ENCODE assay signal across 8 cellular contexts in the genomic region with DNA sequence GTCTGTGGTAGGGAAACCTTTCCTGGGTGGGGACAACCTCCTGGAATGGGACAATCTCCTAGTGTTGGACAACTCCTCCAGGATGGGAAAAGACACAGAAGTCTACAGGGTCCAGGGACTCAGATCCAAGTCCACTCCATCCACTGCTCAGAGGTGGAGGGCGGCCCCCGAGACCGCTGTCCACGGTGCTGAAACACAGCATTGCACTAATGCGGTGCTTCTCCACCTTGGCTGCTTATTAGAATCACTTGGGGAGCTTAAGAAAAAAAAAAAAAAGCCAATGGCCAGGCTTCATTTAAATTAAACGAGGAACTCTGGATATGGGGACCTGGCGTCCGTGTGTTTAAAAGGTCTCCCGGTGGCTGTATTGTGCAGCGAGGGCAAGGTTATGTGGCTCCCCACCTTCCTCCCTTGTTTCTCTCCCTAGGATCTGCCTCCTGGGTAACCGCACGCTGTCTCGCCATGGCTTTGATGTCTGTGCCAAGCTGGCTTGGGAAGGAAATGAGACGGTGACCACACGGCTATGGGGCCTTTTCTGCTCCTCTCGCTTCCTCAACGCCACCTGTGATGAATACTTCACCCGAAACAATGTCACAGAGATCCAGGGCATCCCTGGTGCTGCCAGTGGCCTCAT. TPM values are rescaled to one million over a fixed set of nuclear protein-coding genes. Genes with fewer than 3 reads are reported as not detected.
DNase-seq lines count a peak whose midpoint lies in the region; ATAC-seq lines count a peak whose summit lies in the region.

No MANE protein-coding gene starts in this region.

- peaks cover 32% of the 10 kb centered on the region for H3K27me3 Mint-ChIP-seq in activated naive CD4-positive, alpha-beta T cell treated with anti-CD3 and anti-CD28 coated beads for 36 hours (ENCODE audit: low read depth)

- no peaks in the 10 kb centered on the region for H3K4me1 Mint-ChIP-seq in activated naive CD4-positive, alpha-beta T cell treated with anti-CD3 and anti-CD28 coated beads for 36 hours (ENCODE audit: low read depth)

- intact Hi-C loops in activated naive CD4-positive, alpha-beta T cell treated with anti-CD3 and anti-CD28 coated beads for 36 hours (cut with micrococcal nuclease) = loop anchor here (1.0 kb wide), 1 partner anchor 12 kb away; a partner anchor contains a TSS

- no peaks in the 10 kb centered on the region for H3K36me3 Mint-ChIP-seq in activated naive CD4-positive, alpha-beta T cell treated with anti-CD3 and anti-CD28 coated beads for 36 hours (ENCODE audit: low read depth)

- DNase-seq in ELF-1 (ENCODE audit: low read depth, low spot score) (peak; percentile 75), NCI-H226 (peak; percentile 27), mucosa of gallbladder (ENCODE audit: low spot score) (peak; percentile 19), D341Med (ENCODE audit: low spot score) (no peak), GDM1 (lab: John Stamatoyannopoulos, UW) (no peak)
- DNase-seq in activated naive CD4-positive, alpha-beta T cell treated with anti-CD3 and anti-CD28 coated beads for 36 hours = peak; percentile 73

- ATAC-seq in HG02973 (IDR thresholded peaks at IDR 0.05; ENCODE audit: unreplicated experiment) = no peak
- ATAC-seq in GM18502 (IDR thresholded peaks at IDR 0.05; ENCODE audit: poor library complexity, unreplicated experiment) = no peak

- H3K4me3 Mint-ChIP-seq in activated naive CD4-positive, alpha-beta T cell treated with anti-CD3 and anti-CD28 coated beads for 36 hours = no peak overlapping the region

- no peak overlapping the region for H3K27ac Mint-ChIP-seq in activated naive CD4-positive, alpha-beta T cell treated with anti-CD3 and anti-CD28 coated beads for 36 hours

- CTCF ChIA-PET in activated naive CD4-positive, alpha-beta T cell treated with anti-CD3 and anti-CD28 coated beads for 36 hours (lab: Charles Lee) = no interaction called here

- no peaks in the 10 kb centered on the region for H3K9me3 Mint-ChIP-seq in activated naive CD4-positive, alpha-beta T cell treated with anti-CD3 and anti-CD28 coated beads for 36 hours

RNA-seq across cellular contexts. Expression of a gene that starts 12.0 kb away (rescaled TPM):
- total RNA-seq in activated naive CD4-positive, alpha-beta T cell treated with anti-CD3 and anti-CD28 coated beads for 36 hours = not detected
- total RNA-seq in mucosa of gallbladder = 0.32 TPM

RNA-seq across cellular contexts. Expression of a gene that starts 32.3 kb away (rescaled TPM):
- total RNA-seq in activated naive CD4-positive, alpha-beta T cell treated with anti-CD3 and anti-CD28 coated beads for 36 hours = not detected
- total RNA-seq in mucosa of gallbladder = 0.52 TPM

RNA-seq across cellular contexts. Expression of a gene that starts 48.7 kb away (rescaled TPM):
- 1 to 10 TPM; 4.4 to 5.1 TPM for total RNA-seq in activated naive CD4-positive, alpha-beta T cell treated with anti-CD3 and anti-CD28 coated beads for 36 hours
- 27.0 TPM for total RNA-seq in mucosa of gallbladder

Comparison
In these comparisons a context has a peak if more than half of its experiments do, and no peak if none do; other contexts are left out.
1. DNase-seq: peak in ELF-1 (single experiment), NCI-H226 (single experiment), activated naive CD4-positive, alpha-beta T cell treated with anti-CD3 and anti-CD28 coated beads for 36 hours (single experiment) and mucosa of gallbladder (single experiment); none in D341Med (single experiment) and GDM1 (single experiment).